In genomic region chr7:85851571-85852193, GRCh38 we compare ENCODE assay signal across 8 cellular contexts.
DNase-seq lines count a peak whose midpoint lies in the region; ATAC-seq and TF ChIP-seq lines count a peak whose summit lies in the region.

No MANE protein-coding gene starts in this region.

- TF ChIP-seq CTCF in Calu3 (IDR thresholded peaks at IDR 0.05; ENCODE audit: unreplicated experiment) (peak; percentile 14), Loucy (conservative IDR thresholded peaks at IDR 0.05; ENCODE audit: low read length) (peak; percentile 58), astrocyte of the cerebellum (IDR thresholded peaks at IDR 0.05; ENCODE audit: low read depth, low read length, missing control alignments) (no peak), left lung (IDR thresholded peaks at IDR 0.05) (peak in 1 of 2 donors; percentile 51)

- H3K27me3 ChIP-seq in Loucy (ENCODE audit: insufficient read depth, low read length, poor library complexity, severe bottlenecking) (no peaks in the 10 kb centered on the region), left lung (no peaks in the 10 kb centered on the region)

- no peaks in the 10 kb centered on the region for H3F3A ChIP-seq in Loucy (ENCODE audit: low read depth)

- H2AFZ ChIP-seq in Loucy (ENCODE audit: low read length): no peak overlapping the region

- in situ Hi-C loops in astrocyte of the cerebellum (cut with HindIII; ENCODE audit: low sequenced_read_pairs): no loop called here

- intact Hi-C loops in Calu3 (cut with micrococcal nuclease; ENCODE audit: unreplicated experiment): loop anchor here (1.0 to 10.0 kb wide), 4 partner anchors 664 to 1917 kb away; partner anchors contain the start of gene SEMA3D
- intact Hi-C loops in left lung (cut with DNase I): loop anchor here in 1 of 2 donors (10.0 kb wide), 1 partner anchor 817 kb away; no protein-coding TSS in a partner anchor

- no peaks in the 10 kb centered on the region for H3K4me1 Mint-ChIP-seq in Calu3 (ENCODE audit: low read depth, unreplicated experiment)

- H3K36me3 ChIP-seq in Loucy (ENCODE audit: insufficient read depth, low read length) (no peaks in the 10 kb centered on the region), left lung (no peaks in the 10 kb centered on the region)

- H3K9me3 Mint-ChIP-seq in Calu3 (ENCODE audit: low read depth, unreplicated experiment): no peaks in the 10 kb centered on the region

- no peaks in the 10 kb centered on the region for H3K36me3 Mint-ChIP-seq in Calu3 (ENCODE audit: insufficient read depth, unreplicated experiment)

- no peaks in the 10 kb centered on the region for H3K27me3 Mint-ChIP-seq in Calu3 (ENCODE audit: unreplicated experiment)

- no peak overlapping the region for H3K27ac Mint-ChIP-seq in Calu3 (ENCODE audit: unreplicated experiment)

- ATAC-seq in left lung (peak; percentile 55), HG02678 (IDR thresholded peaks at IDR 0.05; ENCODE audit: unreplicated experiment) (no peak)
- no peak for ATAC-seq in stimulated activated naive CD8-positive, alpha-beta T cell treated with anti-CD3 and anti-CD28 coated beads, Interleukin-15, Interleukin-2, amounts not matched to agents 100 U/mL and 50 U/mL, for 24 hours

- H3K9me2 ChIP-seq in Loucy (replicated peaks; ENCODE audit: low read depth, low read length): no peaks in the 10 kb centered on the region

- no peaks in the 10 kb centered on the region for H3K4me1 ChIP-seq in Loucy (ENCODE audit: insufficient read depth, low read length, poor library complexity, severe bottlenecking)
- H3K4me1 ChIP-seq in left lung: no peaks in the 10 kb centered on the region

- BruUV-seq in Calu3 (replicated peaks; lab: Mats Ljungman, UMichigan): no TSS peak

- CTCF ChIA-PET in Calu3 (lab: Charles Lee): no interaction called here

- H3K79me2 ChIP-seq in Loucy (ENCODE audit: insufficient read depth, low read length): no peaks in the 10 kb centered on the region

- no peak overlapping the region for H3K4me3 ChIP-seq in Loucy (ENCODE audit: low read length, poor library complexity, severe bottlenecking)
- no peak overlapping the region for H3K4me3 ChIP-seq in astrocyte of the cerebellum (ENCODE audit: low read depth, low read length)
- no peak overlapping the region for H3K4me3 ChIP-seq in left lung

- H3K9me3 ChIP-seq in Loucy (ENCODE audit: insufficient read depth, low read depth, low read length) (no peaks in the 10 kb centered on the region), left lung (no peaks in the 10 kb centered on the region)

- H3K4me2 ChIP-seq in Loucy (ENCODE audit: low read depth, low read length, poor library complexity, severe bottlenecking): no peak overlapping the region

- H3K4me3 Mint-ChIP-seq in Calu3 (ENCODE audit: low read depth, unreplicated experiment): no peak overlapping the region

- no peak overlapping the region for H3K27ac ChIP-seq in left lung

- no peaks in the 10 kb centered on the region for H4K20me1 ChIP-seq in Loucy (ENCODE audit: insufficient read depth, low read length, poor library complexity, severe bottlenecking)

- H3K9ac ChIP-seq in Loucy (ENCODE audit: low read depth, low read length, poor library complexity, severe bottlenecking): no peak overlapping the region

- no peak for DNase-seq in Calu3
- peak; percentile 53 for DNase-seq in astrocyte of the cerebellum (ENCODE audit: low read depth)
- no peak for DNase-seq in left lung
- DNase-seq in activated T-cell treated with anti-CD3 and anti-CD28 coated beads, Interleukin-2, amount 50 U/mL, for 48 hours: no peak
- no peak for DNase-seq in stimulated activated naive CD8-positive, alpha-beta T cell treated with anti-CD3 and anti-CD28 coated beads, Interleukin-15, Interleukin-2, amounts not matched to agents 100 U/mL and 50 U/mL, for 24 hours
- no peak for DNase-seq in activated effector memory CD4-positive, alpha-beta T cell treated with anti-CD3 and anti-CD28 coated beads, Interleukin-2, amount 50 U/mL, for 16 hours
